Comparison of ENCODE assay signal across 23 cellular contexts in the genomic region with DNA sequence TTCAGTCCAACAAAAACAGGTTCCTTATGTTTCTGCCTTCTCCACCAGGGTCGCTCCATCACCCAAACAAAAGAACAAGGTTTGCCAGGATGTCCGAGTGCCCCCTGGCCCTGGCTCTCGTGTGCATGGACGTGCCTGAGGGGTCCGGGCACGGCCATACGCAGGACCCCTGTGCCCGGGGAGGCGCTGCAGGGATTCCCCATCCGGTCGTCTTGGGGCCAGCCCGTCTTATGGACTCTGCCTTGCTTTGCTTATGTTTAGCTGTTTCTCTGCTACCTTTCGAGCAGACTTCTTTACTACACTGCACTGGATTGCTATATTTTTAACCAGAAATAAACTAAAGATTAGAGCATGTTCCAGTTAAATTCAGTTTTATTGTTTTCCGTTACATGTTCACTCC.
DNase-seq lines count a peak whose midpoint lies in the region; ATAC-seq lines count a peak whose summit lies in the region.
"Had no signal": no experiment of that assay in that cellular context is flagged by ENCODE, and none has a peak within 500 bp of the region (broad histone marks: within the 10 kb centered on the region; RNA-seq: fewer than 3 reads in every experiment).

No MANE protein-coding gene starts in this region.

- intact Hi-C loops in Right ventricle myocardium inferior (cut with DNase I): no loop called here

- H3K36me3 Mint-ChIP-seq in activated CD4-positive, alpha-beta T cell treated with anti-CD3 and anti-CD28 coated beads, Interleukin-2, amount 10 ng/mL, durations not matched to agents 7 days and 5 days (ENCODE audit: low read depth): peaks cover 19% of the 10 kb centered on the region
- H3K36me3 Mint-ChIP-seq in CD8-positive, alpha-beta memory T cell: peaks cover 0 to 43% (median 2%) of the 10 kb centered on the region in 3 donors
- peaks cover 30% of the 10 kb centered on the region for H3K36me3 Mint-ChIP-seq in activated CD4-positive, alpha-beta memory T cell treated with anti-CD3 and anti-CD28 coated beads, Interleukin-2, amount 10 ng/mL, durations not matched to agents 7 days and 5 days (ENCODE audit: low read depth)
- H3K36me3 Mint-ChIP-seq in naive thymus-derived CD8-positive, alpha-beta T cell: peaks cover 0 to 22% (median 1%) of the 10 kb centered on the region in 3 donors

- H3K9me3 Mint-ChIP-seq in activated CD4-positive, alpha-beta T cell treated with anti-CD3 and anti-CD28 coated beads, Interleukin-2, amount 10 ng/mL, durations not matched to agents 7 days and 5 days: no peaks in the 10 kb centered on the region
- no peaks in the 10 kb centered on the region for H3K9me3 Mint-ChIP-seq in CD8-positive, alpha-beta memory T cell
- no peaks in the 10 kb centered on the region for H3K9me3 Mint-ChIP-seq in activated CD4-positive, alpha-beta memory T cell treated with anti-CD3 and anti-CD28 coated beads, Interleukin-2, amount 10 ng/mL, durations not matched to agents 7 days and 5 days
- no peaks in the 10 kb centered on the region for H3K9me3 Mint-ChIP-seq in naive thymus-derived CD8-positive, alpha-beta T cell
- H3K9me3 Mint-ChIP-seq: endodermal cell had no signal

- H3K4me3 Mint-ChIP-seq in activated CD4-positive, alpha-beta T cell treated with anti-CD3 and anti-CD28 coated beads, Interleukin-2, amount 10 ng/mL, durations not matched to agents 7 days and 5 days: no peak overlapping the region
- H3K4me3 Mint-ChIP-seq in CD8-positive, alpha-beta memory T cell: peak overlapping the region in 4 of 7 donors; percentile 2 to 52 (median 30)
- H3K4me3 Mint-ChIP-seq in activated CD4-positive, alpha-beta memory T cell treated with anti-CD3 and anti-CD28 coated beads, Interleukin-2, amount 10 ng/mL, durations not matched to agents 7 days and 5 days: no peak overlapping the region
- H3K4me3 Mint-ChIP-seq in naive thymus-derived CD8-positive, alpha-beta T cell: no peak overlapping the region
- H3K4me3 Mint-ChIP-seq: endodermal cell had no signal

- H3K27ac Mint-ChIP-seq in activated CD4-positive, alpha-beta T cell treated with anti-CD3 and anti-CD28 coated beads, Interleukin-2, amount 10 ng/mL, durations not matched to agents 7 days and 5 days: peak overlapping the region; percentile 81
- peak overlapping the region in 6 of 8 donors; percentile 42 to 92 (median 69) for H3K27ac Mint-ChIP-seq in CD8-positive, alpha-beta memory T cell
- H3K27ac Mint-ChIP-seq in activated CD4-positive, alpha-beta memory T cell treated with anti-CD3 and anti-CD28 coated beads, Interleukin-2, amount 10 ng/mL, durations not matched to agents 7 days and 5 days: peak overlapping the region; percentile 74
- H3K27ac Mint-ChIP-seq in naive thymus-derived CD8-positive, alpha-beta T cell: peak overlapping the region in 9 of 10 donors; percentile 25 to 81 (median 63)

- H3K27me3 ChIP-seq in CD8-positive, alpha-beta memory T cell (ENCODE audit: insufficient read depth, low read length, poor library complexity, severe bottlenecking): no peaks in the 10 kb centered on the region
- H3K27me3 ChIP-seq: gastroesophageal sphincter, SJSA1, tibial nerve had no signal

- POLR2A ChIA-PET in activated CD4-positive, alpha-beta T cell treated with anti-CD3 and anti-CD28 coated beads, Interleukin-2, amount 10 ng/mL, durations not matched to agents 7 days and 5 days (lab: Charles Lee): no interaction called here
- POLR2A ChIA-PET in CD8-positive, alpha-beta memory T cell (lab: Charles Lee): no interaction called here
- POLR2A ChIA-PET in activated CD4-positive, alpha-beta memory T cell treated with anti-CD3 and anti-CD28 coated beads, Interleukin-2, amount 10 ng/mL, durations not matched to agents 7 days and 5 days (lab: Charles Lee): no interaction called here
- POLR2A ChIA-PET in naive thymus-derived CD8-positive, alpha-beta T cell (lab: Charles Lee): interaction anchor here (1.5 kb wide), 1 partner anchor 16 kb away, joined by 4 read pairs; no protein-coding TSS in a partner anchor

- peaks cover 42% of the 10 kb centered on the region for H3K4me1 Mint-ChIP-seq in activated CD4-positive, alpha-beta T cell treated with anti-CD3 and anti-CD28 coated beads, Interleukin-2, amount 10 ng/mL, durations not matched to agents 7 days and 5 days
- peaks cover 29 to 47% (median 30%) of the 10 kb centered on the region in 3 donors for H3K4me1 Mint-ChIP-seq in CD8-positive, alpha-beta memory T cell
- peaks cover 45% of the 10 kb centered on the region for H3K4me1 Mint-ChIP-seq in activated CD4-positive, alpha-beta memory T cell treated with anti-CD3 and anti-CD28 coated beads, Interleukin-2, amount 10 ng/mL, durations not matched to agents 7 days and 5 days
- peaks cover 11 to 42% (median 32%) of the 10 kb centered on the region in 4 donors for H3K4me1 Mint-ChIP-seq in naive thymus-derived CD8-positive, alpha-beta T cell
- H3K4me1 Mint-ChIP-seq: endodermal cell had no signal

- no peaks in the 10 kb centered on the region for H3K9me3 ChIP-seq in CD8-positive, alpha-beta memory T cell (ENCODE audit: low read length)
- H3K9me3 ChIP-seq: gastroesophageal sphincter, lower lobe of right lung, SJSA1, tibial nerve had no signal

- no peaks in the 10 kb centered on the region for H3K27me3 Mint-ChIP-seq in activated CD4-positive, alpha-beta T cell treated with anti-CD3 and anti-CD28 coated beads, Interleukin-2, amount 10 ng/mL, durations not matched to agents 7 days and 5 days
- no peaks in the 10 kb centered on the region for H3K27me3 Mint-ChIP-seq in CD8-positive, alpha-beta memory T cell
- H3K27me3 Mint-ChIP-seq in activated CD4-positive, alpha-beta memory T cell treated with anti-CD3 and anti-CD28 coated beads, Interleukin-2, amount 10 ng/mL, durations not matched to agents 7 days and 5 days: no peaks in the 10 kb centered on the region
- H3K27me3 Mint-ChIP-seq in naive thymus-derived CD8-positive, alpha-beta T cell: no peaks in the 10 kb centered on the region

- ATAC-seq in naive thymus-derived CD8-positive, alpha-beta T cell: no peak
- ATAC-seq in Right ventricle myocardium inferior: no peak
- ATAC-seq: gastroesophageal sphincter; HCT116; lower lobe of right lung; stimulated activated naive CD8-positive, alpha-beta T cell treated with anti-CD3 and anti-CD28 coated beads, Interleukin-15, Interleukin-2, amounts not matched to agents 100 U/mL and 50 U/mL, for 24 hours had no signal

- no peak for DNase-seq in activated CD4-positive, alpha-beta T cell treated with anti-CD3 and anti-CD28 coated beads, Interleukin-2, amount 10 ng/mL, durations not matched to agents 7 days and 5 days
- no peak for DNase-seq in activated CD4-positive, alpha-beta T cell treated with anti-CD3 and anti-CD28 coated beads, Interleukin-2, amount 50 U/mL, for 1 hour
- no peak for DNase-seq in CD8-positive, alpha-beta memory T cell
- no peak for DNase-seq in activated CD4-positive, alpha-beta memory T cell treated with anti-CD3 and anti-CD28 coated beads, Interleukin-2, amount 10 ng/mL, durations not matched to agents 7 days and 5 days
- no peak for DNase-seq in naive thymus-derived CD8-positive, alpha-beta T cell
- DNase-seq in NAMALWA (ENCODE audit: low spot score) (no peak), DMS53 (lab: John Stamatoyannopoulos, UW) (no peak), Right ventricle myocardium inferior (ENCODE audit: missing footprints) (no peak)
- DNase-seq: amygdala; endodermal cell; lower lobe of right lung; MM.1S; NCI-H1436; NCI-H510A treated with DMSO at 0.1 percent for 48 hours; NK-92 treated with Interleukin-12 subunit alpha and Interleukin-12 subunit beta, amount 100 ng/mL, for 24 hours; nucleus accumbens; stimulated activated naive CD8-positive, alpha-beta T cell treated with anti-CD3 and anti-CD28 coated beads, Interleukin-15, Interleukin-2, amounts not matched to agents 100 U/mL and 50 U/mL, for 24 hours; T-helper 9 cell had no signal

- no peak overlapping the region for H3K27ac ChIP-seq in CD8-positive, alpha-beta memory T cell (ENCODE audit: low read depth, low read length)
- H3K27ac ChIP-seq: coronary artery, gastroesophageal sphincter, lower lobe of right lung, SJSA1, tibial nerve had no signal

- no peak overlapping the region for H3K4me3 ChIP-seq in CD8-positive, alpha-beta memory T cell (ENCODE audit: low read length)
- H3K4me3 ChIP-seq: coronary artery, gastroesophageal sphincter, lower lobe of right lung, SJSA1, tibial nerve had no signal

- peaks cover 3% of the 10 kb centered on the region for H3K36me3 ChIP-seq in CD8-positive, alpha-beta memory T cell (ENCODE audit: insufficient read depth, low read length)

- peaks cover 32% of the 10 kb centered on the region for H3K4me1 ChIP-seq in CD8-positive, alpha-beta memory T cell (ENCODE audit: insufficient read depth, low read length)
- H3K4me1 ChIP-seq: lower lobe of right lung, SJSA1 had no signal

- CTCF ChIA-PET in activated CD4-positive, alpha-beta T cell treated with anti-CD3 and anti-CD28 coated beads, Interleukin-2, amount 10 ng/mL, durations not matched to agents 7 days and 5 days (lab: Charles Lee): no interaction called here
- CTCF ChIA-PET in CD8-positive, alpha-beta memory T cell (lab: Charles Lee): no interaction called here
- CTCF ChIA-PET in activated CD4-positive, alpha-beta memory T cell treated with anti-CD3 and anti-CD28 coated beads, Interleukin-2, amount 10 ng/mL, durations not matched to agents 7 days and 5 days (lab: Charles Lee): no interaction called here

Comparison
In these comparisons a context has a peak if more than half of its experiments do, and no peak if none do; other contexts are left out.
1. H3K4me3 Mint-ChIP-seq: peak in CD8-positive, alpha-beta memory T cell (4 of 7); none in activated CD4-positive, alpha-beta T cell treated with anti-CD3 and anti-CD28 coated beads, Interleukin-2, amount 10 ng/mL, durations not matched to agents 7 days and 5 days (single experiment), activated CD4-positive, alpha-beta memory T cell treated with anti-CD3 and anti-CD28 coated beads, Interleukin-2, amount 10 ng/mL, durations not matched to agents 7 days and 5 days (single experiment) and naive thymus-derived CD8-positive, alpha-beta T cell (0 of 10).
2. Peak in every context shown above with its lines, with median percentiles within 50 percentile points of each other: H3K27ac Mint-ChIP-seq.